In the genomic region with DNA sequence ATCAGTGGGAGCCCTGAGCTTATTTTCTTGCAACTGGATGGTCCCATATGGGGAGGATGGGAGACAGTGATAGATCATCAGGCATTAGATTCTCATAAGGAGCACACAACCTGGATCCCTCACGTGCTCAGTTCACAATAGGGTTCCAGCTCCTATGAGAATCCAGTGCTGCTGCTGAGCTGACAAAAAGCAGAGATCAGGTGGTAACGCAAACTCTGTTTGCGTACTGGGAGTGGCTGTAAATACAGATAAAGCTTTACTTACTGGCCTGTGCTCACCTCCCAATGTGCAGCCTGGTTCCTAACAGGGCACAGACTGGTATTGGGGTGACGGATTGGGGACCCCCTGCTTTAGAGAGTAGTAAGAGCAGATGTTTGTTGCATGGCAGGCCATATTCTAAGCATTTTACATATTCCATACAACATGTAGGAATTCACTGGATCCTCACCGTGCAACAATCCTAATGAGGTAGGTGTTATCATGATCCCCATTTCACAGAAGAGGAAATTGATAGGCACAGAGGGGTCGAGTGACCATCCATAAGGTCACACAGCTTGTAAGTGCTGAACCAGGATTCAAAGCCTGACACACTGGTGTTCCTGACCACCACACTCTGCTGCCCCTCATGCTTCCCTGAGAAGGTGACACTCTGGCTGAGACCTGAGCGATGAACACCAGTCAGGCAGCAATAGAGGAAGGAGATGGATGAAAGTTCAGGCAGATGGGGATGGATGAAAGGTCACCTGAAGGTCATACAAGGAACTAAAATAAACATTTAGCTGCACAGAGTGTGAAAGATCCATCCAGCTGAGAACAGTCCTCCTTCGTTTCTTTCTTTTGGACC, we compare ENCODE assay signal across 1 cellular context.
TF ChIP-seq lines count a peak whose summit lies in the region.

No MANE protein-coding gene starts in this region.

TF ChIP-seq in HEK293, 187 proteins besides CTCF, POLR2A, EP300 and RAD21 (continued from another document):
- no peak for TF ChIP-seq PBX3 (CRISPR knock-in tag; IDR thresholded peaks at IDR 0.05)
